Comparison of ENCODE assay signal across 16 cellular contexts in genomic region chr18:44627245-44627644, GRCh38. TPM values are rescaled to one million over a fixed set of nuclear protein-coding genes. Genes with fewer than 3 reads are reported as not detected.
DNase-seq lines count a peak whose midpoint lies in the region; ATAC-seq, FAIRE-seq and TF ChIP-seq lines count a peak whose summit lies in the region.
"Had no signal": no experiment of that assay in that cellular context is flagged by ENCODE, and none has a peak within 500 bp of the region (broad histone marks: within the 10 kb centered on the region; RNA-seq: fewer than 3 reads in every experiment).

No MANE protein-coding gene starts in this region.

- 78 to 82% methylated on average over 1 to 2 of the region's 2 CpGs for WGBS in endodermal cell (ENCODE audit: insufficient coverage in 1 of 2, insufficient read length in 1 of 2), 2 experiments

- peaks cover 29% of the 10 kb centered on the region for H3K4me1 Mint-ChIP-seq in endodermal cell
- H3K4me1 Mint-ChIP-seq: activated CD4-positive, alpha-beta memory T cell treated with anti-CD3 and anti-CD28 coated beads, Interleukin-2, amount 10 ng/mL, durations not matched to agents 7 days and 5 days had no signal

- peaks cover 22% of the 10 kb centered on the region for H3K27me3 Mint-ChIP-seq in endodermal cell (ENCODE audit: insufficient read depth)

- H3K9ac ChIP-seq in endodermal cell (ENCODE audit: extremely low read depth, low read length, poor library complexity, severe bottlenecking) = no peak overlapping the region
- H3K9ac ChIP-seq: parathyroid adenoma had no signal

- H3K27ac Mint-ChIP-seq in endodermal cell = no peak overlapping the region
- H3K27ac Mint-ChIP-seq: activated CD4-positive, alpha-beta memory T cell treated with anti-CD3 and anti-CD28 coated beads, Interleukin-2, amount 10 ng/mL, durations not matched to agents 7 days and 5 days; T-helper 17 cell had no signal

- TF ChIP-seq CTCF in AG09309 (IDR thresholded peaks at IDR 0.05; ENCODE audit: control insufficient read depth, insufficient read depth, low read depth, low read length, missing control alignments) (no peak), bronchial epithelial cell (IDR thresholded peaks at IDR 0.05; ENCODE audit: insufficient read depth, low read length, severe bottlenecking) (no peak), endodermal cell (conservative IDR thresholded peaks at IDR 0.05) (no peak)

- FAIRE-seq in bronchial epithelial cell (lab: Jason Lieb, UNC) = no peak

- H3K9me3 ChIP-seq in endodermal cell (ENCODE audit: control insufficient read depth, low read length) = no peaks in the 10 kb centered on the region
- H3K9me3 ChIP-seq: colonic mucosa had no signal

- no peak overlapping the region for H3K27ac ChIP-seq in endodermal cell (ENCODE audit: low read depth, low read length)
- H3K27ac ChIP-seq: C4-2B, colonic mucosa, parathyroid adenoma had no signal

- H3K27me3 ChIP-seq in bronchial epithelial cell (ENCODE audit: control insufficient read depth, insufficient read depth, low read length) (no peaks in the 10 kb centered on the region), endodermal cell (ENCODE audit: control insufficient read depth, insufficient read depth, low read length, poor library complexity, severe bottlenecking) (peaks cover 21% of the 10 kb centered on the region)
- H3K27me3 ChIP-seq: colonic mucosa had no signal

- no peak for ATAC-seq in GM21367 (IDR thresholded peaks at IDR 0.05; ENCODE audit: unreplicated experiment)
- ATAC-seq: left lobe of liver; stimulated activated naive CD8-positive, alpha-beta T cell treated with anti-CD3 and anti-CD28 coated beads, Interleukin-15, Interleukin-2, amounts not matched to agents 100 U/mL and 50 U/mL, for 24 hours; T-helper 17 cell had no signal

- no peak overlapping the region for H3K4me3 ChIP-seq in AG09309 (ENCODE audit: control insufficient read depth, low read depth, low read length)
- no peak overlapping the region for H3K4me3 ChIP-seq in bronchial epithelial cell (ENCODE audit: low read depth, low read length)
- H3K4me3 ChIP-seq in endodermal cell (ENCODE audit: low read length) = no peak overlapping the region
- H3K4me3 ChIP-seq: colonic mucosa had no signal

- H3K4me3 Mint-ChIP-seq in endodermal cell = no peak overlapping the region
- H3K4me3 Mint-ChIP-seq: activated CD4-positive, alpha-beta memory T cell treated with anti-CD3 and anti-CD28 coated beads, Interleukin-2, amount 10 ng/mL, durations not matched to agents 7 days and 5 days; T-helper 17 cell had no signal

- peaks cover 11% of the 10 kb centered on the region for H3K4me1 ChIP-seq in endodermal cell (ENCODE audit: control insufficient read depth, insufficient read depth, low read length)
- H3K4me1 ChIP-seq: colonic mucosa had no signal

- H3K36me3 Mint-ChIP-seq in endodermal cell (ENCODE audit: low read depth) = no peaks in the 10 kb centered on the region

- DNase-seq in AG09309 (ENCODE audit: low read depth) = peak; percentile 62
- peak; percentile 54 for DNase-seq in LHCN-M2 (ENCODE audit: low read depth)
- peak; percentile 77 for DNase-seq in bronchial epithelial cell (ENCODE audit: low read depth)
- peak; percentile 34 to 38 for DNase-seq in lung microvascular endothelial cell (ENCODE audit: low read depth in 2 of 2)
- DNase-seq in endodermal cell = no peak
- DNase-seq in NOMO-1 treated with DMSO at 0.1 percent for 48 hours (lab: John Stamatoyannopoulos, UW; ENCODE audit: unreplicated experiment) = no peak
- no peak for DNase-seq in GF-D8 (lab: John Stamatoyannopoulos, UW)
- DNase-seq: activated CD4-positive, alpha-beta memory T cell treated with anti-CD3 and anti-CD28 coated beads, Interleukin-2, amount 10 ng/mL, durations not matched to agents 7 days and 5 days; activated naive CD4-positive, alpha-beta T cell; colonic mucosa; stimulated activated naive CD8-positive, alpha-beta T cell treated with anti-CD3 and anti-CD28 coated beads, Interleukin-15, Interleukin-2, amounts not matched to agents 100 U/mL and 50 U/mL, for 24 hours; T-helper 17 cell had no signal

- H3K9me3 Mint-ChIP-seq in endodermal cell = no peaks in the 10 kb centered on the region
- H3K9me3 Mint-ChIP-seq: activated CD4-positive, alpha-beta memory T cell treated with anti-CD3 and anti-CD28 coated beads, Interleukin-2, amount 10 ng/mL, durations not matched to agents 7 days and 5 days had no signal

- H3K36me3 ChIP-seq in bronchial epithelial cell (ENCODE audit: control insufficient read depth, insufficient read depth, low read length) (no peaks in the 10 kb centered on the region), endodermal cell (ENCODE audit: control insufficient read depth, insufficient read depth, low read length) (no peaks in the 10 kb centered on the region)
- H3K36me3 ChIP-seq: colonic mucosa had no signal

RNA-seq across cellular contexts. Expression of gene SETBP1, which starts 53.4 kb away (rescaled TPM):
- 0.77 and 1.6 TPM in 2 replicates for total RNA-seq in LHCN-M2 (2014; rRNA removed)
- 0.32 TPM for polyA plus RNA-seq in LHCN-M2 (2012)
- 1.3 and 1.8 TPM in 2 replicates for total RNA-seq in bronchial epithelial cell
- 1.1 and 1.6 TPM in 2 replicates for total RNA-seq in lung microvascular endothelial cell
- 10 to 100 TPM; 17.3 to 20.1 TPM for total RNA-seq in endodermal cell
- 18.5 TPM for polyA plus RNA-seq in endodermal cell (2013, experiment 1 of 2)
- 16.6 TPM for polyA plus RNA-seq in endodermal cell (2013, experiment 2 of 2)

Comparison
In these comparisons a context has a peak if more than half of its experiments do, and no peak if none do; other contexts are left out.
1. DNase-seq: peak in AG09309 (single experiment), LHCN-M2 (single experiment), bronchial epithelial cell (single experiment) and lung microvascular endothelial cell (2 of 2); none in endodermal cell (single experiment), NOMO-1 treated with DMSO at 0.1 percent for 48 hours (single experiment) and GF-D8 (single experiment).